Comparison of ENCODE assay signal across 8 cellular contexts in genomic region chr18:79944126-79944731, GRCh38. TPM values are rescaled to one million over a fixed set of nuclear protein-coding genes. Genes with fewer than 3 reads are reported as not detected.
DNase-seq lines count a peak whose midpoint lies in the region; ATAC-seq and TF ChIP-seq lines count a peak whose summit lies in the region.

No MANE protein-coding gene starts in this region.

- H4K20me1 ChIP-seq in DOHH2 (ENCODE audit: control insufficient read depth, insufficient read depth, low read depth, low read length), result peaks cover 22% of the 10 kb centered on the region
- no peaks in the 10 kb centered on the region for H4K20me1 ChIP-seq in OCI-LY7 (ENCODE audit: insufficient read depth, low read length)

- H3K4me2 ChIP-seq in DOHH2 (ENCODE audit: low read length) (0 out of 2 replicates have a peak overlapping the region, but pooled peaks have one; percentile 24), OCI-LY7 (ENCODE audit: low read length) (no peak overlapping the region)

- H3K9me2 ChIP-seq in DOHH2 (replicated peaks; ENCODE audit: control insufficient read depth, low read length) (no peaks in the 10 kb centered on the region), OCI-LY7 (ENCODE audit: insufficient read depth, low read length) (no peaks in the 10 kb centered on the region)

- TF ChIP-seq CTCF in DOHH2 (IDR thresholded peaks at IDR 0.05; ENCODE audit: low read depth, low read length, poor library complexity, severe bottlenecking) (no peak), OCI-LY7 (conservative IDR thresholded peaks at IDR 0.05; ENCODE audit: low read length) (no peak)

- POLR2A ChIA-PET in OCI-LY7 (lab: Charles Lee), result no interaction called here

- H3K4me3 ChIP-seq in DOHH2 (ENCODE audit: low read length), result no peak overlapping the region
- H3K4me3 ChIP-seq in OCI-LY7 (ENCODE audit: low read depth, low read length, poor library complexity, severe bottlenecking), result no peak overlapping the region

- peaks cover 1% of the 10 kb centered on the region for H3F3A ChIP-seq in DOHH2 (ENCODE audit: control insufficient read depth, insufficient read depth)

- H3K36me3 ChIP-seq in DOHH2 (ENCODE audit: control insufficient read depth, low read length) (peaks cover 58% of the 10 kb centered on the region), OCI-LY7 (ENCODE audit: insufficient read depth, low read length) (peaks cover 3% of the 10 kb centered on the region; the same call in 1 of the 2 replicates)

- H2AFZ ChIP-seq in OCI-LY7 (ENCODE audit: low read length), result no peak overlapping the region

- peak; percentile 63 for ATAC-seq in HG02610 (IDR thresholded peaks at IDR 0.05; ENCODE audit: unreplicated experiment)
- no peak for ATAC-seq in esophagus mucosa
- no peak for ATAC-seq in GM19467 (IDR thresholded peaks at IDR 0.05; ENCODE audit: unreplicated experiment)

- BruUV-seq in OCI-LY7 (replicated peaks; lab: Mats Ljungman, UMichigan), result no TSS peak

- intact Hi-C loops in OCI-LY7 (cut with micrococcal nuclease; ENCODE audit: unreplicated experiment), result no loop called here

- peaks cover 88% of the 10 kb centered on the region for H3K79me2 ChIP-seq in DOHH2 (ENCODE audit: control insufficient read depth, low read length)
- no peaks in the 10 kb centered on the region for H3K79me2 ChIP-seq in OCI-LY7 (ENCODE audit: insufficient read depth, low read depth, low read length)

- no peak overlapping the region for H3K27ac ChIP-seq in DOHH2 (ENCODE audit: low read depth, low read length)
- H3K27ac ChIP-seq in OCI-LY7 (ENCODE audit: low read depth, low read length, poor library complexity, severe bottlenecking), result no peak overlapping the region

- H3K4me1 ChIP-seq in DOHH2 (ENCODE audit: control insufficient read depth, low read length), result peaks cover 43% of the 10 kb centered on the region
- peaks cover 12% of the 10 kb centered on the region for H3K4me1 ChIP-seq in OCI-LY7 (ENCODE audit: insufficient read depth, low read length, poor library complexity, severe bottlenecking)

- CTCF ChIA-PET in OCI-LY7 (lab: Charles Lee; ENCODE audit: unreplicated experiment), result no interaction called here

- no peaks in the 10 kb centered on the region for H3K27me3 ChIP-seq in DOHH2 (ENCODE audit: control insufficient read depth, low read length)

- no peaks in the 10 kb centered on the region for H3K9me3 ChIP-seq in DOHH2 (ENCODE audit: control insufficient read depth, insufficient read depth, low read length)
- H3K9me3 ChIP-seq in OCI-LY7 (ENCODE audit: low read length), result no peaks in the 10 kb centered on the region

- DNase-seq in activated CD4-positive, CD25-positive, alpha-beta regulatory T cell treated with anti-CD3 and anti-CD28 coated beads, Interleukin-2, amount 50 U/mL, for 72 hours, result peak; percentile 25
- DNase-seq in myocyte (ENCODE audit: low read depth), result peak; percentile 37
- DNase-seq in cerebellar nuclear complex (lab: John Stamatoyannopoulos, UW), result no peak
- DNase-seq in OCI-LY7 (ENCODE audit: low spot score), result no peak

RNA-seq across cellular contexts. Expression of gene SLC66A2, which starts 7.2 kb away (rescaled TPM):
- total RNA-seq in myocyte (51.4 and 65.1 TPM in 2 replicates), esophagus mucosa (29.1 TPM), OCI-LY7 (2022) (15.1 and 17.9 TPM in 2 replicates)
- polyA plus RNA-seq in myocyte (2012), result 39.4 TPM
- total RNA-seq in OCI-LY7 (2014; rRNA removed; shearing (Covaris generic)), result 14.5 and 16.5 TPM in 2 replicates

RNA-seq across cellular contexts. Expression of gene HSBP1L1, which starts 20.2 kb away (rescaled TPM):
- not detected in 2 replicates for total RNA-seq in myocyte
- 2.4 TPM for polyA plus RNA-seq in myocyte (2012)
- total RNA-seq in esophagus mucosa, result 15.5 TPM
- total RNA-seq in OCI-LY7 (2014; rRNA removed; shearing (Covaris generic)), result not detected in 2 replicates
- total RNA-seq in OCI-LY7 (2022), result not detected in 2 replicates

RNA-seq across cellular contexts. Expression of gene TXNL4A, which starts 44.1 kb away (rescaled TPM):
- total RNA-seq in myocyte (42.4 and 52.4 TPM in 2 replicates), esophagus mucosa (77.1 TPM), OCI-LY7 (2022) (91.4 and 95.0 TPM in 2 replicates)
- 172 TPM for polyA plus RNA-seq in myocyte (2012)
- total RNA-seq in OCI-LY7 (2014; rRNA removed; shearing (Covaris generic)), result 44.7 and 45.9 TPM in 2 replicates

Comparison
In these comparisons a context has a peak if more than half of its experiments do, and no peak if none do; other contexts are left out.
1. DNase-seq: peak in activated CD4-positive, CD25-positive, alpha-beta regulatory T cell treated with anti-CD3 and anti-CD28 coated beads, Interleukin-2, amount 50 U/mL, for 72 hours (single experiment) and myocyte (single experiment); none in cerebellar nuclear complex (0 of 2) and OCI-LY7 (single experiment).
2. RNA of gene HSBP1L1, which starts 20.2 kb away (total RNA-seq): 15.5 TPM in esophagus mucosa (single experiment); not detected in myocyte and not detected in OCI-LY7; every median in the first group is over 10 times any median in the second.